Comparison of ENCODE assay signal across 8 cellular contexts in genomic region chrX:20267924-20268701, GRCh38. TPM values are rescaled to one million over a fixed set of nuclear protein-coding genes. Genes with fewer than 3 reads are reported as not detected.
A peak's percentile ranks its signal among the peaks of the same experiment; 100 is the strongest.
DNase-seq lines count a peak whose midpoint lies in the region; ATAC-seq and TF ChIP-seq lines count a peak whose summit lies in the region.

No MANE protein-coding gene starts in this region.

- peak; percentile 44 for DNase-seq in CD1c-positive myeloid dendritic cell (ENCODE audit: extremely low spot score)
- peak; percentile 10 for DNase-seq in NCI-H2171 (lab: John Stamatoyannopoulos, UW)
- DNase-seq in astrocyte of the cerebellum (ENCODE audit: low read depth), result no peak
- peak; percentile 62 to 82 (median 79) for DNase-seq in right cardiac atrium
- peak in 8 of 10 donors; percentile 8 to 87 (median 28) for DNase-seq in posterior cingulate gyrus
- no peak for DNase-seq in NCI-H774 (lab: John Stamatoyannopoulos, UW)
- DNase-seq in NCI-H526 treated with DMSO at 0.1 percent for 48 hours (lab: John Stamatoyannopoulos, UW), result no peak

- WGBS in right cardiac atrium, result 12% methylated on average over 54 of the region's 54 CpGs

- intact Hi-C loops in right cardiac atrium (cut with DNase I), result no loop called here
- intact Hi-C loops in posterior cingulate gyrus (cut with DNase I), result no loop called here

- ATAC-seq in right cardiac atrium (peak; percentile 58), HG02798 (IDR thresholded peaks at IDR 0.05; ENCODE audit: poor library complexity, unreplicated experiment) (no peak)

- H3K27ac ChIP-seq in right cardiac atrium (ENCODE audit: low read length), result peak overlapping the region; percentile 92

- H3K4me3 ChIP-seq in astrocyte of the cerebellum (ENCODE audit: low read depth, low read length) (peak overlapping the region; percentile 64), right cardiac atrium (ENCODE audit: low read length) (peak overlapping the region; percentile 95)

- H3K27me3 ChIP-seq in right cardiac atrium (ENCODE audit: control insufficient read depth, insufficient read depth), result no peaks in the 10 kb centered on the region

- in situ Hi-C loops in astrocyte of the cerebellum (cut with HindIII; ENCODE audit: low sequenced_read_pairs), result no loop called here

- TF ChIP-seq CTCF in astrocyte of the cerebellum (IDR thresholded peaks at IDR 0.05; ENCODE audit: low read depth, low read length, missing control alignments), result no peak

- H3K4me1 ChIP-seq in right cardiac atrium (ENCODE audit: control insufficient read depth, insufficient read depth, low read length), result no peaks in the 10 kb centered on the region

- H3K9me3 ChIP-seq in right cardiac atrium (ENCODE audit: control insufficient read depth, low read length), result no peaks in the 10 kb centered on the region

RNA-seq across cellular contexts. Expression of gene RPS6KA3, which starts 1.4 kb away (rescaled TPM):
- total RNA-seq in right cardiac atrium, result 10 to 100 TPM; 25.2 to 37.4 (median 29.3) TPM
- polyA plus RNA-seq in right cardiac atrium, result 11.1 TPM

Comparison
In these comparisons a context has a peak if more than half of its experiments do, and no peak if none do; other contexts are left out.
1. DNase-seq: peak in CD1c-positive myeloid dendritic cell (single experiment), NCI-H2171 (single experiment), right cardiac atrium (3 of 3) and posterior cingulate gyrus (8 of 10); none in astrocyte of the cerebellum (single experiment), NCI-H774 (single experiment) and NCI-H526 treated with DMSO at 0.1 percent for 48 hours (single experiment).